Comparison of ENCODE assay signal across 1 cellular context in genomic region chr16:4402439-4403132, GRCh38.
TF ChIP-seq lines count a peak whose summit lies in the region.

No MANE protein-coding gene starts in this region.

TF ChIP-seq in endothelial cell of umbilical vein, 7 proteins besides CTCF, POLR2A, EP300 and RAD21 (continued from another document):
- TF ChIP-seq MYC (IDR thresholded peaks at IDR 0.05; ENCODE audit: low read depth, low read length) (no peak), POLR2AphosphoS5 (IDR thresholded peaks at IDR 0.05; ENCODE audit: insufficient read depth, low read depth, low read length) (no peak), GATA2 (IDR thresholded peaks at IDR 0.05; ENCODE audit: insufficient read depth, insufficient read length, low read depth, low read length) (no peak), FOS (IDR thresholded peaks at IDR 0.05; ENCODE audit: borderline replicate concordance, insufficient read depth, low read length) (no peak)
